Comparison of ENCODE assay signal across 8 cellular contexts in the genomic region with DNA sequence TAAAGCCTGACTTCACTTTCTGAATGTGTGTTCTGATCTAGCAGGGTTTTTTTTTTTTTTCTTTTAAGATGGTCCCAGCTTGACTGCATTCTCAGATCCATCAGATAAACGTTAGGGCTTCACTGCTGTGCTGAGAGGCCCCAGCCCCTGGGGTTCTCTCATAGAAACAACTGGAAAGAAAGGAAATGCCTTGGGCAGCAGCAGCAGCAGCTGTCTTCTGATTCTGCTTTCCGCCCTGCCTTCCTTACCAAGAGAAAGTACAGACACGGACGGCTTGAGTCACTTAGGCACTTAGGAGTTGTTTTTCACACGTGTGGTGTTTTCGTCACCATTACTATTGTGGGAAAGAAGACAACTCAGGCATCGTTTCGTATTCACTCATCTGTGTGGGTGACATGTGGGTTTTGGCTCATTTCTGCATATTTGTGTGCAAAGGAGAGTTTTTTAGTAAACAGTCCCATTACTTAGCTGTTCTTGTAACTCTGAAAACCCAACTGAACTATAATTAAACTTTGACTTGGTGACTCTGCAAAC.
DNase-seq lines count a peak whose midpoint lies in the region; ATAC-seq and TF ChIP-seq lines count a peak whose summit lies in the region.

No MANE protein-coding gene starts in this region.

- no peaks in the 10 kb centered on the region for H3K9me2 ChIP-seq in MM.1S (replicated peaks; ENCODE audit: insufficient read depth, low read length)

- H3K4me2 ChIP-seq in MM.1S (ENCODE audit: low read depth, low read length), result peak overlapping the region; percentile 75

- no peaks in the 10 kb centered on the region for H4K20me1 ChIP-seq in MM.1S (ENCODE audit: insufficient read depth, low read length)

- no peak overlapping the region for H2AFZ ChIP-seq in MM.1S (ENCODE audit: low read length)

- in situ Hi-C loops in Caki2 (cut with HindIII; ENCODE audit: low pct_unique_long_range_greater_than_20kb, low sequenced_read_pairs), result no loop called here

- H3K9ac ChIP-seq in MM.1S (ENCODE audit: low read length), result peak overlapping the region; percentile 75

- H3K36me3 ChIP-seq in MM.1S (replicated peaks; ENCODE audit: insufficient read depth, low read length), result no peaks in the 10 kb centered on the region; the same call in 1 of the 2 replicates
- peaks cover 0 to 7% of the 10 kb centered on the region in 2 donors for H3K36me3 ChIP-seq in vagina

- H3K9me3 ChIP-seq in MM.1S (replicated peaks; ENCODE audit: insufficient read depth, low read length) (no peaks in the 10 kb centered on the region), vagina (no peaks in the 10 kb centered on the region)

- no peaks in the 10 kb centered on the region for H3K27me3 ChIP-seq in MM.1S (replicated peaks; ENCODE audit: insufficient read depth, low read length)
- H3K27me3 ChIP-seq in vagina, result no peaks in the 10 kb centered on the region

- peak overlapping the region; percentile 27; the same call in 1 of the 2 replicates for H3K4me3 ChIP-seq in MM.1S (ENCODE audit: low read length)
- no peak overlapping the region for H3K4me3 ChIP-seq in vagina

- TF ChIP-seq POLR2A in vagina (IDR thresholded peaks at IDR 0.05), result no peak

- H3K27ac ChIP-seq in MM.1S (ENCODE audit: low read length) (peak overlapping the region; percentile 93), vagina (peak overlapping the region; percentile 77)

- H3K79me2 ChIP-seq in MM.1S (ENCODE audit: low read length), result 0 out of 2 replicates have a peak, but pooled peaks cover 6% of the 10 kb centered on the region

- H3F3A ChIP-seq in MM.1S (ENCODE audit: insufficient read depth, low read length), result peaks cover 57% of the 10 kb centered on the region

- H3K4me1 ChIP-seq in MM.1S (ENCODE audit: low read length) (peaks cover 66% of the 10 kb centered on the region), vagina (peaks cover 20% of the 10 kb centered on the region)

- DNase-seq in Caki2 (ENCODE audit: low read depth) (peak; percentile 49), MM.1S (peak; percentile 97), glomerular visceral epithelial cell (ENCODE audit: extremely low spot score) (peak; percentile 88), retina (peak; percentile 65), vagina (ENCODE audit: extremely low spot score in 2 of 2) (no peak), NCI-H2171 (lab: John Stamatoyannopoulos, UW) (no peak)
- DNase-seq in activated effector memory CD4-positive, alpha-beta T cell treated with Interleukin-2 at 50 U/mL for 16 hours, result peak; percentile 49

- ATAC-seq in GM21723 (IDR thresholded peaks at IDR 0.05; ENCODE audit: unreplicated experiment), result peak; percentile 78

- intact Hi-C loops in vagina (cut with DNase I), result no loop called here

- TF ChIP-seq CTCF in MM.1S (IDR thresholded peaks at IDR 0.05; ENCODE audit: low read length), result no peak
- TF ChIP-seq CTCF in vagina (IDR thresholded peaks at IDR 0.05), result no peak

Comparison
In these comparisons a context has a peak if more than half of its experiments do, and no peak if none do; other contexts are left out.
1. DNase-seq: peak in Caki2 (single experiment), MM.1S (single experiment), activated effector memory CD4-positive, alpha-beta T cell treated with Interleukin-2 at 50 U/mL for 16 hours (single experiment), glomerular visceral epithelial cell (single experiment) and retina (single experiment); none in vagina (0 of 2) and NCI-H2171 (single experiment).